ENCODE assay signal across 6 cellular contexts in the genomic region with DNA sequence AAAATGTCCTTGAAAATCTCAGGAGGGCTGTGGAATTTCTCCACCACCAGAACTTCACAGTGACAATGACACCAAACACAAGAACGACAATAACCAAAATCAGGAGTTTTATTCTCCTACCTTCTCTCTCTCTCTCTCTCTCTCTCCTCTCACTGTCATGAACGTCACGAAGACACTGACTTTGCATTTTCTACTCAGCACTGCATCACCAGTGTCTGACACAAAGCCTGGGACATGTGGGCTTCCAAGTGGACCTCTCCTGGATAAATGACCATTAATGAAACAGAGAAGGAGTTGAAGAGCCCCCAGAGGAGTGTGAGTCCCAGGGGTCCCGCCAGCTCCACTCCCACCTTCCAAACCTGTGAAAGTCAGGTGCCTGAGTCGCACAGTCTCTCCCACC. TPM values are rescaled to one million over a fixed set of nuclear protein-coding genes. Genes with fewer than 3 reads are reported as not detected.
"Had no signal": no experiment of that assay in that cellular context is flagged by ENCODE, and none has a peak within 500 bp of the region (broad histone marks: within the 10 kb centered on the region; RNA-seq: fewer than 3 reads in every experiment).

No MANE protein-coding gene starts in this region.

RNA-seq across cellular contexts. Expression of a gene that starts 16.9 kb away (rescaled TPM):
- total RNA-seq: HepG2, HT1080, IMR-90, M059J, Right ventricle myocardium superior, SJSA1 had no signal
- polyA plus RNA-seq: HepG2, IMR-90 had no signal
